13 cellular contexts compared by ENCODE assay signal in the genomic region with DNA sequence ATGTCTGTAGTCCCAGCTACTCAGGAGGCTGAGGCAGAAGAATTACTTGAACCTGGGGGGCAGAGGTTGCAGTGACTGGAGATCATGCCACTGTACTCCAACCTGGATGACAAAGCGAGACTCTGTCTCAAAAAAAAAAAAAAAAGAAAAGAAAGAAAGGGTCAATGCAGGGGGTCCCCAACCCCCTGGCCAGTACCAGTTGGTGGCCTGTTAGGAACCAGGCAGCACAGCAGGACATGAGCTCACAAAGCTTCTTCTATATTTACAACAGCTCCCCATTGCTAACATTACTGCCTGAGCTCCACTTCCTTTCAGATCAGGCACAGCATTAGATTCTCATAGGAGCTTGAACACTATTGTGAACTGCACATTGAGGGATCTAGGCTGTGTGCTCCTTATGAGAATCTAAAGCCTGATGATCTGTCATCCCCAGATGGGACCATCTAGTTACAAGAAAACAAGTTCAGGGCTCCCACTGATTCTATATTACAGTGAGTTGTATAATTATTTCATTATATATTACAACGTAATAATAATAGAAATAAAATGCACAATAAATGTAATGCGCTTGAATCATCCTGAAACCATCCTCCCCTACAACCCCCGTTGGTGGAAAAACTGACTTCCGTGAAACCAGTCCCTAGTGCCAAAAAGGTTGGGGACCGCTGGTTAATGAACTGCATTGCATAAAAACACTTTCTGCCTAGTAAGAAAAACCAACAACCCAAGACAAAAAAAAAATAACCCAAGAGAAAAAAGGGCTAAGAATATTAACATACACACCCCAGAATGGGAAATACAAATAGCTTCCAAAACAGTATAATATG. TPM values are rescaled to one million over a fixed set of nuclear protein-coding genes. Genes with fewer than 3 reads are reported as not detected.
DNase-seq lines count a peak whose midpoint lies in the region; ATAC-seq and TF ChIP-seq lines count a peak whose summit lies in the region.
"Had no signal": no experiment of that assay in that cellular context is flagged by ENCODE, and none has a peak within 500 bp of the region (broad histone marks: within the 10 kb centered on the region; RNA-seq: fewer than 3 reads in every experiment).

No MANE protein-coding gene starts in this region.

- no peaks in the 10 kb centered on the region for H3K27me3 Mint-ChIP-seq in central memory CD8-positive, alpha-beta T cell

- peak; percentile 72 for DNase-seq in activated effector memory CD4-positive, alpha-beta T cell treated with anti-CD3 and anti-CD28 coated beads, Interleukin-2, amount 50 U/mL, for 16 hours
- no peak for DNase-seq in activated effector memory CD4-positive, alpha-beta T cell treated with Interleukin-2 at 50 U/mL for 16 hours
- DNase-seq in PC-3, result no peak
- DNase-seq in central memory CD8-positive, alpha-beta T cell (ENCODE audit: low spot score in 2 of 2), result no peak
- peak; percentile 41 for DNase-seq in stimulated activated CD4-positive, alpha-beta T cell treated with anti-CD3 and anti-CD28 coated beads, Interleukin-4, amount 100 ng/mL, for 24 hours
- DNase-seq in RWPE1 (ENCODE audit: low spot score), result no peak
- no peak for DNase-seq in HEK293T (ENCODE audit: extremely low spot score)
- DNase-seq in epidermal melanocyte (ENCODE audit: insufficient read length, low spot score), result no peak
- DNase-seq: DMS79 treated with DMSO at 0.1 percent for 48 hours, head of caudate nucleus, left cardiac atrium, NCI-H1694 had no signal

- peak overlapping the region; percentile 80 for H3K4me3 Mint-ChIP-seq in central memory CD8-positive, alpha-beta T cell

- no peaks in the 10 kb centered on the region for H3K9me3 Mint-ChIP-seq in central memory CD8-positive, alpha-beta T cell

- H3K27me3 ChIP-seq in PC-3 (ENCODE audit: low read length), result no peaks in the 10 kb centered on the region

- CTCF ChIA-PET in PC-3 (lab: Charles Lee) (no interaction called here), RWPE1 (lab: Yijun Ruan, JAX) (interaction anchor here (0.6 kb wide), 1 partner anchor 10 kb away, joined by 3 read pairs; no protein-coding TSS in a partner anchor), HEK293T (lab: Yijun Ruan, JAX) (interaction anchor here (0.6 kb wide), 1 partner anchor 185 kb away, joined by 3 read pairs; no protein-coding TSS in a partner anchor)

- H3K27ac ChIP-seq in PC-3 (ENCODE audit: low read length) (no peak overlapping the region), RWPE1 (no peak overlapping the region)

- H3K4me2 ChIP-seq in PC-3 (ENCODE audit: low read length), result peak overlapping the region; percentile 59

- ATAC-seq in PC-3, result no peak
- no peak for ATAC-seq in central memory CD8-positive, alpha-beta T cell (replicated peaks; ENCODE audit: extremely low read depth, poor library complexity, severe bottlenecking)
- ATAC-seq: left cardiac atrium had no signal

- peaks cover 85% of the 10 kb centered on the region for H3K79me2 ChIP-seq in PC-3 (ENCODE audit: low read length)

- no peaks in the 10 kb centered on the region for H3K9me2 ChIP-seq in PC-3 (replicated peaks; ENCODE audit: low read length)

- peaks cover 20% of the 10 kb centered on the region for H3K4me1 ChIP-seq in PC-3 (ENCODE audit: insufficient read depth, low read length)

- H2AFZ ChIP-seq in PC-3 (ENCODE audit: low read length), result no peak overlapping the region

- no peak for TF ChIP-seq CTCF in PC-3 (conservative IDR thresholded peaks at IDR 0.05; ENCODE audit: low read depth, low read length)
- no peak for TF ChIP-seq CTCF in RWPE1 (conservative IDR thresholded peaks at IDR 0.05; ENCODE audit: low read depth)

- peaks cover 25% of the 10 kb centered on the region for H3K4me1 Mint-ChIP-seq in central memory CD8-positive, alpha-beta T cell

- H3K27ac Mint-ChIP-seq in central memory CD8-positive, alpha-beta T cell (ENCODE audit: low read depth), result peak overlapping the region; percentile 76

- BruUV-seq in PC-3 (replicated peaks; lab: Mats Ljungman, UMichigan), result no TSS peak

- peaks cover 34% of the 10 kb centered on the region for H3K36me3 Mint-ChIP-seq in central memory CD8-positive, alpha-beta T cell (ENCODE audit: insufficient read depth)

- peaks cover 6% of the 10 kb centered on the region for H3K36me3 ChIP-seq in PC-3 (ENCODE audit: low read depth, low read length)

- H3K9ac ChIP-seq in PC-3 (ENCODE audit: low read length), result no peak overlapping the region

- peak overlapping the region; percentile 49; the same call in 1 of the 2 replicates for H3K4me3 ChIP-seq in PC-3 (ENCODE audit: low read length)

- H3F3A ChIP-seq in PC-3 (ENCODE audit: low read length, unreplicated experiment), result no peaks in the 10 kb centered on the region

- intact Hi-C loops in PC-3 (cut with micrococcal nuclease), result no loop called here

- no peaks in the 10 kb centered on the region for H3K9me3 ChIP-seq in PC-3 (ENCODE audit: low read length)

- H4K20me1 ChIP-seq in PC-3 (ENCODE audit: low read length), result no peaks in the 10 kb centered on the region

- POLR2A ChIA-PET in PC-3 (lab: Charles Lee; ENCODE audit: unreplicated experiment) (no interaction called here), RWPE1 (lab: Yijun Ruan, JAX; ENCODE audit: low non-redundant PET) (no interaction called here), HEK293T (lab: Yijun Ruan, JAX) (no interaction called here)

TF ChIP-seq in HEK293T, 16 proteins besides CTCF, POLR2A, EP300 and RAD21:
- no peak for TF ChIP-seq ELF4 (IDR thresholded peaks at IDR 0.05)
- TF ChIP-seq TARDBP (IDR thresholded peaks at IDR 0.05), result no peak
- no peak for TF ChIP-seq FOXA1 (IDR thresholded peaks at IDR 0.05)
- TF ChIP-seq SUZ12 (IDR thresholded peaks at IDR 0.05), result no peak
- TF ChIP-seq PKNOX1 (IDR thresholded peaks at IDR 0.05), result no peak
- no peak for TF ChIP-seq ZNF384 (IDR thresholded peaks at IDR 0.05)
- no peak for TF ChIP-seq FOXM1 (IDR thresholded peaks at IDR 0.05; ENCODE audit: borderline replicate concordance)
- TF ChIP-seq LEF1 (IDR thresholded peaks at IDR 0.05; ENCODE audit: borderline replicate concordance), result no peak
- no peak for TF ChIP-seq ARNT (IDR thresholded peaks at IDR 0.05)
- TF ChIP-seq NFRKB (IDR thresholded peaks at IDR 0.05), result no peak
- TF ChIP-seq SP1 (IDR thresholded peaks at IDR 0.05), result no peak

RNA-seq across cellular contexts. Expression of gene ZBTB8OS, which starts 2.8 kb away (rescaled TPM):
- total RNA-seq in PC-3 (2014; rRNA removed), result 85.2 and 86.7 TPM in 2 replicates

RNA-seq across cellular contexts. Expression of gene RBBP4, which starts 3.5 kb away (rescaled TPM):
- 161 and 201 TPM in 2 replicates for total RNA-seq in PC-3 (2014; rRNA removed)

RNA-seq across cellular contexts. Expression of gene SYNC, which starts 55.0 kb away (rescaled TPM):
- 6.6 and 10.0 TPM in 2 replicates for total RNA-seq in PC-3 (2014; rRNA removed)
- total RNA-seq: activated CD8-positive, alpha-beta memory T cell treated with anti-CD3 and anti-CD28 coated beads for 36 hours had no signal

Comparison
In these comparisons a context has a peak if more than half of its experiments do, and no peak if none do; other contexts are left out.
1. DNase-seq: peak in activated effector memory CD4-positive, alpha-beta T cell treated with anti-CD3 and anti-CD28 coated beads, Interleukin-2, amount 50 U/mL, for 16 hours (single experiment) and stimulated activated CD4-positive, alpha-beta T cell treated with anti-CD3 and anti-CD28 coated beads, Interleukin-4, amount 100 ng/mL, for 24 hours (single experiment); none in activated effector memory CD4-positive, alpha-beta T cell treated with Interleukin-2 at 50 U/mL for 16 hours (single experiment), PC-3 (single experiment), central memory CD8-positive, alpha-beta T cell (0 of 2), RWPE1 (single experiment), HEK293T (single experiment) and epidermal melanocyte (single experiment).